8 cellular contexts compared by ENCODE assay signal in genomic region chr6:57316581-57317059, GRCh38. TPM values are rescaled to one million over a fixed set of nuclear protein-coding genes. Genes with fewer than 3 reads are reported as not detected.
DNase-seq lines count a peak whose midpoint lies in the region; ATAC-seq, FAIRE-seq and TF ChIP-seq lines count a peak whose summit lies in the region.

No MANE protein-coding gene starts in this region.

- peaks cover 7% of the 10 kb centered on the region for H3F3A ChIP-seq in SU-DHL-6 (ENCODE audit: insufficient read depth)

- FAIRE-seq in urothelium cell line (lab: Jason Lieb, UNC) = peak; percentile 66

- peaks cover 25% of the 10 kb centered on the region for H3K36me3 ChIP-seq in SU-DHL-6 (ENCODE audit: low read length)
- H3K36me3 ChIP-seq in left ventricle myocardium inferior = peaks cover 19% of the 10 kb centered on the region
- no peaks in the 10 kb centered on the region for H3K36me3 ChIP-seq in prostate gland

- H3K4me1 ChIP-seq in left ventricle myocardium inferior (peaks cover 31% of the 10 kb centered on the region), prostate gland (replicated peaks) (peaks cover 5% of the 10 kb centered on the region)

- TF ChIP-seq CTCF in GM12872 (IDR thresholded peaks at IDR 0.05; ENCODE audit: insufficient read depth, low read depth, low read length) (peak; percentile 79), SU-DHL-6 (IDR thresholded peaks at IDR 0.05; ENCODE audit: insufficient read depth, low read length, poor library complexity, severe bottlenecking) (peak; percentile 96), left ventricle myocardium inferior (IDR thresholded peaks at IDR 0.05; ENCODE audit: borderline replicate concordance) (peak; percentile 81), prostate gland (IDR thresholded peaks at IDR 0.05) (peak; percentile 44 to 90 (median 82))

- 0% methylated on average over 26 of the region's 26 CpGs for WGBS in prostate gland

- no peak for TF ChIP-seq POLR2A in prostate gland (IDR thresholded peaks at IDR 0.05)

- H4K20me1 ChIP-seq in SU-DHL-6 (ENCODE audit: low read depth, low read length) = no peaks in the 10 kb centered on the region

- H3K9me3 ChIP-seq in SU-DHL-6 (ENCODE audit: insufficient read depth, low read length) (no peaks in the 10 kb centered on the region), left ventricle myocardium inferior (replicated peaks) (no peaks in the 10 kb centered on the region), prostate gland (no peaks in the 10 kb centered on the region)

- H3K79me2 ChIP-seq in SU-DHL-6 (ENCODE audit: insufficient read depth, low read length) = peaks cover 38% of the 10 kb centered on the region

- no peaks in the 10 kb centered on the region for H3K27me3 ChIP-seq in SU-DHL-6 (ENCODE audit: low read length)
- no peaks in the 10 kb centered on the region for H3K27me3 ChIP-seq in left ventricle myocardium inferior (ENCODE audit: low read depth)
- no peaks in the 10 kb centered on the region for H3K27me3 ChIP-seq in prostate gland (replicated peaks; ENCODE audit: insufficient read depth)

- H2AFZ ChIP-seq in SU-DHL-6 (ENCODE audit: low read depth, low read length, severe bottlenecking) = peak overlapping the region; percentile 92

- peak; percentile 53 for DNase-seq in NCI-H1092 (lab: John Stamatoyannopoulos, UW)
- peak; percentile 89 for DNase-seq in amniotic epithelial cell (ENCODE audit: low read depth)
- peak; percentile 76 for DNase-seq in left ventricle myocardium inferior
- peak; percentile 85 for DNase-seq in prostate gland (ENCODE audit: low spot score)
- DNase-seq in urothelium cell line (ENCODE audit: low spot score) = peak; percentile 85

- no peaks in the 10 kb centered on the region for H3K9me2 ChIP-seq in SU-DHL-6 (replicated peaks; ENCODE audit: insufficient read depth, low read length)

- H3K4me3 ChIP-seq in SU-DHL-6 (ENCODE audit: insufficient read depth, low read length, poor library complexity, severe bottlenecking) = peak overlapping the region; percentile 87
- peak overlapping the region; percentile 80 for H3K4me3 ChIP-seq in left ventricle myocardium inferior
- H3K4me3 ChIP-seq in prostate gland = peak overlapping the region; percentile 41 to 46

- H3K27ac ChIP-seq in SU-DHL-6 (ENCODE audit: low read depth, low read length) (peak overlapping the region; percentile 84), left ventricle myocardium inferior (replicated peaks) (peak overlapping the region; percentile 72), prostate gland (peak overlapping the region; percentile 51 to 74)

- peak overlapping the region; percentile 85 for H3K9ac ChIP-seq in SU-DHL-6 (ENCODE audit: low read length)

- peak; percentile 91 for ATAC-seq in HG02610 (IDR thresholded peaks at IDR 0.05; ENCODE audit: unreplicated experiment)

- intact Hi-C loops in left ventricle myocardium inferior (cut with micrococcal nuclease) (loop anchor here (2.0 kb wide), 1 partner anchor 414 kb away; no protein-coding TSS in a partner anchor), prostate gland (cut with DNase I) (loop anchor here (5.0 kb wide), 4 partner anchors 144 to 409 kb away; partner anchors contain the start of genes BAG2, BEND6 and KIAA1586)

- H3K4me2 ChIP-seq in SU-DHL-6 (ENCODE audit: low read depth, low read length, poor library complexity, severe bottlenecking) = peak overlapping the region; percentile 86

RNA-seq across cellular contexts. Expression of gene PRIM2, which starts 0.8 kb away (rescaled TPM):
- total RNA-seq in left ventricle myocardium inferior (3.2 TPM), prostate gland (10 to 100 TPM; 18.5 to 28.9 TPM)

Comparison
In these comparisons a context has a peak if more than half of its experiments do, and no peak if none do; other contexts are left out.
1. Peak in every context shown above with its lines: DNase-seq, ATAC-seq, H3K4me3 ChIP-seq and H3K27ac ChIP-seq.